Comparison of ENCODE assay signal across 19 cellular contexts in genomic region chr5:43613370-43613769, GRCh38. TPM values are rescaled to one million over a fixed set of nuclear protein-coding genes. Genes with fewer than 3 reads are reported as not detected.
DNase-seq lines count a peak whose midpoint lies in the region; ATAC-seq and TF ChIP-seq lines count a peak whose summit lies in the region.
"Had no signal": no experiment of that assay in that cellular context is flagged by ENCODE, and none has a peak within 500 bp of the region (broad histone marks: within the 10 kb centered on the region; RNA-seq: fewer than 3 reads in every experiment).

No MANE protein-coding gene starts in this region.

- no peaks in the 10 kb centered on the region for H3K36me3 Mint-ChIP-seq in T-helper 17 cell (ENCODE audit: low read depth)
- peaks cover 57% of the 10 kb centered on the region for H3K36me3 Mint-ChIP-seq in T-cell

- peak overlapping the region; percentile 47 for H3K27ac Mint-ChIP-seq in T-helper 17 cell
- no peak overlapping the region for H3K27ac Mint-ChIP-seq in T-cell
- H3K27ac Mint-ChIP-seq: B cell; CD4-positive, alpha-beta T cell; CD8-positive, alpha-beta T cell had no signal

- POLR2A ChIA-PET in T-cell (lab: Charles Lee): no interaction called here

- no peak overlapping the region for H3K4me3 ChIP-seq in heart left ventricle
- H3K4me3 ChIP-seq in gastrocnemius medialis: no peak overlapping the region
- H3K4me3 ChIP-seq: A549; BLaER1 treated with 17β-estradiol and CSF1 and Interleukin-3, amounts not matched to agents 10 nM and 100 nM had no signal

- H3K36me3 ChIP-seq in heart left ventricle (peaks cover 0 to 95% (median 90%) of the 10 kb centered on the region in 9 donors), gastrocnemius medialis (peaks cover 0 to 52% of the 10 kb centered on the region in 2 donors)

- TF ChIP-seq CTCF in heart left ventricle (IDR thresholded peaks at IDR 0.05) (no peak), gastrocnemius medialis (IDR thresholded peaks at IDR 0.05 in 4 of 5, conservative IDR thresholded peaks at IDR 0.05 in 1 of 5) (no peak)

- ATAC-seq in heart left ventricle (peak in 3 of 4 donors; percentile 48 to 58 (median 55)), left ventricle myocardium superior (peak; percentile 50), Right ventricle myocardium superior (ENCODE audit: poor library complexity) (no peak), T-helper 17 cell (no peak), gastrocnemius medialis (peak; percentile 82 to 91), T-cell (replicated peaks in 1 of 4) (no peak)
- ATAC-seq: A549; CD8-positive, alpha-beta T cell had no signal

- no peaks in the 10 kb centered on the region for H3K27me3 Mint-ChIP-seq in T-helper 17 cell
- no peaks in the 10 kb centered on the region for H3K27me3 Mint-ChIP-seq in T-cell
- H3K27me3 Mint-ChIP-seq: B cell; CD4-positive, alpha-beta T cell had no signal

- H3K27ac ChIP-seq in heart left ventricle (peak overlapping the region in 6 of 12 donors; percentile 1 to 74 (median 23)), gastrocnemius medialis (peak overlapping the region; percentile 85 to 96 (median 90))
- H3K27ac ChIP-seq: 22Rv1; A549; BLaER1 treated with 17β-estradiol and CSF1 and Interleukin-3, amounts not matched to agents 10 nM and 100 nM; C4-2B had no signal

- H3K9me3 ChIP-seq in heart left ventricle (no peaks in the 10 kb centered on the region), T-helper 17 cell (ENCODE audit: control insufficient read depth, low read length, poor library complexity, severe bottlenecking) (no peaks in the 10 kb centered on the region), gastrocnemius medialis (no peaks in the 10 kb centered on the region)
- H3K9me3 ChIP-seq: A549; BLaER1 treated with 17β-estradiol and CSF1 and Interleukin-3, amounts not matched to agents 10 nM and 100 nM; Caco-2 had no signal

- H3K4me3 Mint-ChIP-seq in T-helper 17 cell (no peak overlapping the region), T-cell (no peak overlapping the region)
- H3K4me3 Mint-ChIP-seq: B cell; CD4-positive, alpha-beta T cell; CD8-positive, alpha-beta T cell had no signal

- DNase-seq in heart left ventricle (no peak), cardiac septum (ENCODE audit: low spot score) (no peak), left ventricle myocardium superior (no peak), Right ventricle myocardium superior (no peak), T-helper 17 cell (no peak), gastrocnemius medialis (peak in 1 of 2 donors; percentile 28), T-cell (no peak)
- DNase-seq: AML-193; Caco-2; Calu3; CD4-positive, alpha-beta T cell; CD8-positive, alpha-beta T cell; DMS79 treated with DMSO at 0.1 percent for 48 hours; GF-D8 had no signal

- H3K4me1 Mint-ChIP-seq in T-helper 17 cell: peaks cover 16% of the 10 kb centered on the region
- peaks cover 10 to 26% (median 25%) of the 10 kb centered on the region in 3 donors for H3K4me1 Mint-ChIP-seq in T-cell
- H3K4me1 Mint-ChIP-seq: B cell had no signal

- H3K4me1 ChIP-seq in heart left ventricle: peaks cover 0 to 33% (median 11%) of the 10 kb centered on the region in 12 donors
- peaks cover 61 to 62% of the 10 kb centered on the region in 2 donors for H3K4me1 ChIP-seq in gastrocnemius medialis
- H3K4me1 ChIP-seq: A549, Caco-2 had no signal

- TF ChIP-seq POLR2A in heart left ventricle (IDR thresholded peaks at IDR 0.05) (no peak), gastrocnemius medialis (IDR thresholded peaks at IDR 0.05) (peak; percentile 44 to 66)

- intact Hi-C loops in heart left ventricle (cut with DNase I): no loop called here
- intact Hi-C loops in cardiac septum (cut with DNase I): no loop called here
- intact Hi-C loops in left ventricle myocardium superior (cut with micrococcal nuclease): no loop called here
- intact Hi-C loops in Right ventricle myocardium superior (cut with DNase I): no loop called here
- intact Hi-C loops in gastrocnemius medialis (cut with DNase I; ENCODE audit: low total_unique reads): loop anchor here (1.0 kb wide), 1 partner anchor 10 kb away; the partner anchor contains the start of gene NNT

- H3K27me3 ChIP-seq in heart left ventricle (no peaks in the 10 kb centered on the region), gastrocnemius medialis (no peaks in the 10 kb centered on the region)
- H3K27me3 ChIP-seq: BLaER1 treated with 17β-estradiol and CSF1 and Interleukin-3, amounts not matched to agents 10 nM and 100 nM had no signal

- in situ Hi-C loops in gastrocnemius medialis (cut with MboI; ENCODE audit: low sequenced_read_pairs in 4 of 4): no loop called here

- H3K9me3 Mint-ChIP-seq in T-cell: no peaks in the 10 kb centered on the region
- H3K9me3 Mint-ChIP-seq: CD4-positive, alpha-beta T cell; CD8-positive, alpha-beta T cell had no signal

- CTCF ChIA-PET in T-cell (lab: Charles Lee): interaction anchor here in 1 of 2 donors (0.6 to 0.7 kb wide), 2 partner anchors 11 to 16 kb away, joined by 3 read pairs; partner anchors contain the start of gene NNT

- 67 to 79% (median 69%) methylated on average over 4 of the region's 4 CpGs for WGBS in heart left ventricle, 4 donors

RNA-seq across cellular contexts. Expression of gene NNT, which starts 10.4 kb away (rescaled TPM):
- 100 to 1,000 TPM; 206 to 631 (median 475) TPM for total RNA-seq in heart left ventricle
- 100 to 1,000 TPM in 1 of 2 donors, 10 to 100 TPM in 1; 53.8 to 119 TPM for polyA plus RNA-seq in heart left ventricle
- 396 TPM for total RNA-seq in cardiac septum
- 554 TPM for total RNA-seq in left ventricle myocardium superior
- 573 TPM for total RNA-seq in Right ventricle myocardium superior
- 10 to 100 TPM; 42.6 to 49.5 TPM for total RNA-seq in T-helper 17 cell
- total RNA-seq in gastrocnemius medialis: 100 to 1,000 TPM in 3 of 4 donors, 10 to 100 TPM in 1; 90.3 to 149 (median 127) TPM
- total RNA-seq in T-cell: 10 to 100 TPM; 49.3 to 56.3 (median 52.6) TPM

RNA-seq across cellular contexts. Expression of gene PAIP1, which starts 56.5 kb away (rescaled TPM):
- 100 to 1,000 TPM in 8 of 9 donors, 10 to 100 TPM in 1; 99.8 to 173 (median 140) TPM for total RNA-seq in heart left ventricle
- 100 to 1,000 TPM in 1 of 2 donors, 10 to 100 TPM in 1; 84.7 to 112 TPM for polyA plus RNA-seq in heart left ventricle
- 118 TPM for total RNA-seq in cardiac septum
- 124 TPM for total RNA-seq in left ventricle myocardium superior
- 120 TPM for total RNA-seq in Right ventricle myocardium superior
- 10 to 100 TPM; 23.7 to 29.4 TPM for total RNA-seq in T-helper 17 cell
- total RNA-seq in gastrocnemius medialis: 100 to 1,000 TPM; 123 to 184 (median 161) TPM
- 10 to 100 TPM; 28.8 to 44.9 (median 35.0) TPM for total RNA-seq in T-cell

Comparison
In these comparisons a context has a peak if more than half of its experiments do, and no peak if none do; other contexts are left out.
1. ATAC-seq: peak in heart left ventricle (3 of 4), left ventricle myocardium superior (single experiment) and gastrocnemius medialis (2 of 2); none in Right ventricle myocardium superior (single experiment), T-helper 17 cell (single experiment) and T-cell (0 of 4).
2. POLR2A ChIP-seq: peak in gastrocnemius medialis (2 of 2); none in heart left ventricle (0 of 2).